ENCODE assay signal across 23 cellular contexts in genomic region chr20:5678769-5679168, GRCh38.
DNase-seq lines count a peak whose midpoint lies in the region; ATAC-seq, FAIRE-seq and TF ChIP-seq lines count a peak whose summit lies in the region.
"Had no signal": no experiment of that assay in that cellular context is flagged by ENCODE, and none has a peak within 500 bp of the region (broad histone marks: within the 10 kb centered on the region; RNA-seq: fewer than 3 reads in every experiment).

No MANE protein-coding gene starts in this region.

- H4K20me1 ChIP-seq in OCI-LY1 (ENCODE audit: insufficient read depth, low read length) (no peaks in the 10 kb centered on the region), SU-DHL-6 (ENCODE audit: low read depth, low read length) (no peaks in the 10 kb centered on the region), neural cell (ENCODE audit: insufficient read depth) (no peaks in the 10 kb centered on the region)
- H4K20me1 ChIP-seq: BLaER1 had no signal

- H3K9me2 ChIP-seq in OCI-LY1 (ENCODE audit: low read depth, low read length) = no peaks in the 10 kb centered on the region
- H3K9me2 ChIP-seq in SU-DHL-6 (replicated peaks; ENCODE audit: insufficient read depth, low read length) = no peaks in the 10 kb centered on the region
- H3K9me2 ChIP-seq in neural cell (ENCODE audit: insufficient read depth, low read length) = no peaks in the 10 kb centered on the region

- ATAC-seq in A549 (no peak), upper lobe of right lung (no peak)
- ATAC-seq: GM12878 had no signal

- WGBS in A549 (ENCODE audit: missing lambda C conversion rate) = 92% methylated on average over 2 of the region's 2 CpGs

- H3K79me2 ChIP-seq in OCI-LY1 (ENCODE audit: insufficient read depth, low read length) (no peaks in the 10 kb centered on the region), SU-DHL-6 (ENCODE audit: insufficient read depth, low read length) (no peaks in the 10 kb centered on the region), neural cell (replicated peaks; ENCODE audit: insufficient read depth, low read length) (no peaks in the 10 kb centered on the region)

- FAIRE-seq in A549 (lab: Jason Lieb, UNC) = no peak
- FAIRE-seq: GM12878, GM12892, GM18507 had no signal

- TF ChIP-seq RAD21 in A549 (conservative IDR thresholded peaks at IDR 0.05 in 1 of 2, IDR thresholded peaks at IDR 0.05 in 1 of 2) (no peak), neural cell (conservative IDR thresholded peaks at IDR 0.05) (peak; percentile 14)

- H3K4me2 ChIP-seq in A549 (no peak overlapping the region), OCI-LY1 (ENCODE audit: low read length) (no peak overlapping the region), SU-DHL-6 (ENCODE audit: low read depth, low read length, poor library complexity, severe bottlenecking) (peak overlapping the region; percentile 10), neural cell (ENCODE audit: low read length) (peak overlapping the region; percentile 66)
- H3K4me2 ChIP-seq: BLaER1 had no signal

- H3K27ac ChIP-seq in A549 (peak overlapping the region; percentile 6 to 69; a peak in 3 of 6 replicates), OCI-LY1 (ENCODE audit: low read depth, low read length, poor library complexity, severe bottlenecking) (peak overlapping the region; percentile 59), SU-DHL-6 (ENCODE audit: low read depth, low read length) (peak overlapping the region; percentile 33), neural cell (ENCODE audit: low read length) (peak overlapping the region; percentile 58), upper lobe of right lung (no peak overlapping the region)
- H3K27ac ChIP-seq: 22Rv1, BLaER1 had no signal

- H3K9ac ChIP-seq in OCI-LY1 (ENCODE audit: low read length) (no peak overlapping the region; the same call in 1 of the 2 replicates), SU-DHL-6 (ENCODE audit: low read length) (peak overlapping the region; percentile 12; the same call in 1 of the 2 replicates), neural cell (ENCODE audit: low read length) (peak overlapping the region; percentile 13)
- H3K9ac ChIP-seq: BLaER1 had no signal

- TF ChIP-seq EP300 in A549 (IDR thresholded peaks at IDR 0.05) (no peak), neural cell (conservative IDR thresholded peaks at IDR 0.05; ENCODE audit: poor library complexity, severe bottlenecking) (peak; percentile 75)

- POLR2A ChIA-PET in A549 (lab: Yijun Ruan, JAX) = no interaction called here

- TF ChIP-seq CTCF in A549 (IDR thresholded peaks at IDR 0.05) (no peak), OCI-LY1 (IDR thresholded peaks at IDR 0.05; ENCODE audit: low read length) (no peak), SU-DHL-6 (IDR thresholded peaks at IDR 0.05; ENCODE audit: insufficient read depth, low read length, poor library complexity, severe bottlenecking) (no peak), neural cell (IDR thresholded peaks at IDR 0.05; ENCODE audit: poor library complexity, severe bottlenecking) (no peak), upper lobe of right lung (IDR thresholded peaks at IDR 0.05) (no peak)

- CTCF ChIA-PET in A549 (lab: Yijun Ruan, JAX) = interaction anchor here (0.6 to 2.9 kb wide), 2 partner anchors 47 to 109 kb away, joined by 3 to 13 read pairs; no protein-coding TSS in a partner anchor

- DNase-seq in A549 (ENCODE audit: low read depth in 1 of 2, low spot score in 1 of 2) (no peak), DMS 273 treated with DMSO at 0.1 percent for 48 hours (lab: John Stamatoyannopoulos, UW) (no peak), upper lobe of right lung (no peak), OCI-M2 (lab: John Stamatoyannopoulos, UW; ENCODE audit: unreplicated experiment) (no peak)
- no peak for DNase-seq in stimulated activated CD4-positive, alpha-beta T cell treated with anti-CD3 and anti-CD28 coated beads, Interleukin-2, amount 100 ng/mL, for 48 hours
- DNase-seq: ACHN; BE2C; C1 segment of cervical spinal cord; CD4-positive, alpha-beta memory T cell; CD4-positive, CD25-positive, alpha-beta regulatory T cell; CD8-positive, alpha-beta memory T cell; COR-L47; DMS79 treated with DMSO at 0.1 percent for 48 hours; EL; GDM1 had no signal

- H3K27me3 ChIP-seq in OCI-LY1 (ENCODE audit: insufficient read depth, low read length) (no peaks in the 10 kb centered on the region), SU-DHL-6 (ENCODE audit: low read length) (no peaks in the 10 kb centered on the region), neural cell (ENCODE audit: insufficient read depth, low read depth, low read length) (no peaks in the 10 kb centered on the region), upper lobe of right lung (no peaks in the 10 kb centered on the region)
- H3K27me3 ChIP-seq: BE2C, BLaER1 had no signal

- intact Hi-C loops in upper lobe of right lung (cut with DNase I) = no loop called here

- H3F3A ChIP-seq in OCI-LY1 (ENCODE audit: insufficient read depth, low read length) = peaks cover 5% of the 10 kb centered on the region; the same call in 1 of the 2 replicates
- peaks cover 37% of the 10 kb centered on the region for H3F3A ChIP-seq in SU-DHL-6 (ENCODE audit: insufficient read depth)
- no peaks in the 10 kb centered on the region for H3F3A ChIP-seq in neural cell (ENCODE audit: insufficient read depth, low read length, poor library complexity, severe bottlenecking)

- H3K4me1 ChIP-seq in A549 (peaks cover 22% of the 10 kb centered on the region), OCI-LY1 (ENCODE audit: insufficient read depth, low read length, severe bottlenecking) (peaks cover 73% of the 10 kb centered on the region), upper lobe of right lung (no peaks in the 10 kb centered on the region)
- H3K4me1 ChIP-seq: BE2C had no signal

- no peak for TF ChIP-seq POLR2A in A549 (IDR thresholded peaks at IDR 0.05; ENCODE audit: low read length)

- H3K36me3 ChIP-seq in OCI-LY1 (ENCODE audit: insufficient read depth, low read length) (no peaks in the 10 kb centered on the region), SU-DHL-6 (ENCODE audit: low read length) (no peaks in the 10 kb centered on the region), neural cell (ENCODE audit: insufficient read depth, low read length) (no peaks in the 10 kb centered on the region), upper lobe of right lung (no peaks in the 10 kb centered on the region)
- H3K36me3 ChIP-seq: BE2C, BLaER1 had no signal

- H3K4me3 ChIP-seq in A549 (no peak overlapping the region), OCI-LY1 (ENCODE audit: low read depth, low read length, poor library complexity, severe bottlenecking) (no peak overlapping the region), SU-DHL-6 (ENCODE audit: insufficient read depth, low read length, poor library complexity, severe bottlenecking) (no peak overlapping the region), neural cell (ENCODE audit: low read length) (peak overlapping the region; percentile 40), upper lobe of right lung (no peak overlapping the region)
- H3K4me3 ChIP-seq: BLaER1, GM12878 had no signal

- H2AFZ ChIP-seq in OCI-LY1 (ENCODE audit: low read length) (peak overlapping the region; percentile 23; the same call in 1 of the 2 replicates), SU-DHL-6 (ENCODE audit: low read depth, low read length, severe bottlenecking) (peak overlapping the region; percentile 15), neural cell (ENCODE audit: low read depth, low read length) (no peak overlapping the region)

- H3K9me3 ChIP-seq in A549 = no peaks in the 10 kb centered on the region
- H3K9me3 ChIP-seq in OCI-LY1 (ENCODE audit: low read length) = no peaks in the 10 kb centered on the region
- no peaks in the 10 kb centered on the region for H3K9me3 ChIP-seq in SU-DHL-6 (ENCODE audit: insufficient read depth, low read length)
- H3K9me3 ChIP-seq in neural cell (ENCODE audit: low read length) = no peaks in the 10 kb centered on the region
- H3K9me3 ChIP-seq in upper lobe of right lung = no peaks in the 10 kb centered on the region
- H3K9me3 ChIP-seq: BE2C, BLaER1 had no signal

TF ChIP-seq in A549, 52 proteins besides CTCF, POLR2A, EP300 and RAD21:
- no peak for TF ChIP-seq EHF (CRISPR knock-in tag; IDR thresholded peaks at IDR 0.05)
- TF ChIP-seq CHD4 (IDR thresholded peaks at IDR 0.05; ENCODE audit: borderline replicate concordance) = no peak
- no peak for TF ChIP-seq TFCP2L1 (CRISPR knock-in tag; IDR thresholded peaks at IDR 0.05)
- no peak for TF ChIP-seq EHMT2 (IDR thresholded peaks at IDR 0.05; ENCODE audit: low read depth)
- TF ChIP-seq CBX2 (IDR thresholded peaks at IDR 0.05; ENCODE audit: borderline replicate concordance, low read depth) = no peak
- TF ChIP-seq KDM1A (IDR thresholded peaks at IDR 0.05; ENCODE audit: low read depth) = no peak

TF ChIP-seq in neural cell, 6 proteins besides CTCF, POLR2A, EP300 and RAD21:
- TF ChIP-seq, protein P1, sequence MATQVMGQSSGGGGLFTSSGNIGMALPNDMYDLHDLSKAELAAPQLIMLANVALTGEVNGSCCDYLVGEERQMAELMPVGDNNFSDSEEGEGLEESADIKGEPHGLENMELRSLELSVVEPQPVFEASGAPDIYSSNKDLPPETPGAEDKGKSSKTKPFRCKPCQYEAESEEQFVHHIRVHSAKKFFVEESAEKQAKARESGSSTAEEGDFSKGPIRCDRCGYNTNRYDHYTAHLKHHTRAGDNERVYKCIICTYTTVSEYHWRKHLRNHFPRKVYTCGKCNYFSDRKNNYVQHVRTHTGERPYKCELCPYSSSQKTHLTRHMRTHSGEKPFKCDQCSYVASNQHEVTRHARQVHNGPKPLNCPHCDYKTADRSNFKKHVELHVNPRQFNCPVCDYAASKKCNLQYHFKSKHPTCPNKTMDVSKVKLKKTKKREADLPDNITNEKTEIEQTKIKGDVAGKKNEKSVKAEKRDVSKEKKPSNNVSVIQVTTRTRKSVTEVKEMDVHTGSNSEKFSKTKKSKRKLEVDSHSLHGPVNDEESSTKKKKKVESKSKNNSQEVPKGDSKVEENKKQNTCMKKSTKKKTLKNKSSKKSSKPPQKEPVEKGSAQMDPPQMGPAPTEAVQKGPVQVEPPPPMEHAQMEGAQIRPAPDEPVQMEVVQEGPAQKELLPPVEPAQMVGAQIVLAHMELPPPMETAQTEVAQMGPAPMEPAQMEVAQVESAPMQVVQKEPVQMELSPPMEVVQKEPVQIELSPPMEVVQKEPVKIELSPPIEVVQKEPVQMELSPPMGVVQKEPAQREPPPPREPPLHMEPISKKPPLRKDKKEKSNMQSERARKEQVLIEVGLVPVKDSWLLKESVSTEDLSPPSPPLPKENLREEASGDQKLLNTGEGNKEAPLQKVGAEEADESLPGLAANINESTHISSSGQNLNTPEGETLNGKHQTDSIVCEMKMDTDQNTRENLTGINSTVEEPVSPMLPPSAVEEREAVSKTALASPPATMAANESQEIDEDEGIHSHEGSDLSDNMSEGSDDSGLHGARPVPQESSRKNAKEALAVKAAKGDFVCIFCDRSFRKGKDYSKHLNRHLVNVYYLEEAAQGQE (IDR thresholded peaks at IDR 0.05; ENCODE audit: borderline replicate concordance) = peak; percentile 99
- TF ChIP-seq SMC3 (conservative IDR thresholded peaks at IDR 0.05; ENCODE audit: poor library complexity) (peak; percentile 33), POLR2AphosphoS5 (IDR thresholded peaks at IDR 0.05) (peak; percentile 64), EZH2 (IDR thresholded peaks at IDR 0.05; ENCODE audit: borderline replicate concordance, insufficient read depth, low read length, poor library complexity, severe bottlenecking) (no peak)

Comparison
In these comparisons a context has a peak if more than half of its experiments do, and no peak if none do; other contexts are left out.
1. H3K4me2 ChIP-seq: peak in SU-DHL-6 (single experiment) and neural cell (single experiment); none in A549 (single experiment) and OCI-LY1 (single experiment).